ENCODE assay signal across 8 cellular contexts in the genomic region with DNA sequence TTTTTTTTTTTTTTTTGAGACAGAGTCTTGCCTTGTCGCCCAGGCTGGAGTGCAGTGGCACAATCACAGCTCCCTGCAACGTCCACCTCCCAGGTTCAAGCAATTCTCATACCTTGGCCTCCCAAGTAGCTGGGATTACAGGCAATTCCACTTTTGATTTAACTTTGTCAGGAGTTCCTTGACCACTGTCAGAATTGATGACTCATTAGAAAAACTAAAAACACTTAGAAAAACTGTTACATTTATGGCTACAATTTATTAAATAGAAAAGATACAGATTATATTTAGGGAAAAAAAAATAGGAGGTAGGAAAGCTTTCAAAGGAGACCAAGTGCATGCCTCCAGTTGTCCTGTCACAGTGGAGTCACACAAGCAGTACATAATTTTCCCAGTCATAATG.
"Had no signal": no experiment of that assay in that cellular context is flagged by ENCODE, and none has a peak within 500 bp of the region (broad histone marks: within the 10 kb centered on the region; RNA-seq: fewer than 3 reads in every experiment).

No MANE protein-coding gene starts in this region.

- H3K27ac ChIP-seq: KMS-11 had no signal

- H2AFZ ChIP-seq: GM23338 had no signal

- H3K4me3 ChIP-seq: GM23338 had no signal

- H3K4me2 ChIP-seq: GM23338, KMS-11 had no signal

- ATAC-seq: GM23338 had no signal

- DNase-seq: H9, HCEC 1CT, KBM-7 had no signal

- H3K9ac ChIP-seq: KMS-11 had no signal

- FAIRE-seq: H1, H54, HTR-8/SVneo had no signal
